Comparison of ENCODE assay signal across 1 cellular context in the genomic region with DNA sequence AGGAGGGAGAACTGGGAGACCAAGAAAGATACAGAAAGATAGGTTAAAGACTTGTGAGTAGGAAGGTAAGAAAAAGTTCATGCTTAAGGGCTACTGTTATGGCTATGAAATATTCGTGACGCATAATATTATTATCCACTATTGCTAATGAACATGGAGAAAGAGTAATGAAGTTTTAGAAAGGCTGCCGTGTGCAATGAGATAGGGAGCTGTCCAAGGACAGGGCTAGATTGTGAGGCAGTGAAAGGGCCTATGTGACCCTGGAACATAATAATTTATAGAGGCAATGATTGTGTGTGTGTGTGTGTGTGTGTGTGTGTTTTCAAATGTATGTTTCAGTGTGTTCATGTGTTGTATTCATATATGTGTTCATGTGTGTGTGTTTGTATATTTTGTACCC.
TF ChIP-seq lines count a peak whose summit lies in the region.

No MANE protein-coding gene starts in this region.

TF ChIP-seq in K562, 482 proteins besides CTCF, POLR2A, EP300 and RAD21:
- no peak for TF ChIP-seq ARHGAP35 (IDR thresholded peaks at IDR 0.05; ENCODE audit: partially characterized antibody)
- TF ChIP-seq STAT6 (CRISPR knock-in tag; IDR thresholded peaks at IDR 0.05), result no peak
- TF ChIP-seq YY1 (IDR thresholded peaks at IDR 0.05; ENCODE audit: borderline replicate concordance in 1 of 3, control insufficient read depth in 1 of 3, extremely low read depth in 1 of 3, insufficient read depth in 3 of 3, insufficient read length in 1 of 3, insufficient replicate concordance in 2 of 3, low read depth in 1 of 3, low read length in 2 of 3), result no peak
- no peak for TF ChIP-seq ATF1 (CRISPR knock-in tag; IDR thresholded peaks at IDR 0.05)
- no peak for TF ChIP-seq ATF1 (tag; IDR thresholded peaks at IDR 0.05)
- TF ChIP-seq U2AF1 (optimal IDR thresholded peaks at IDR 0.05; ENCODE audit: low read depth, low read length), result no peak
- TF ChIP-seq HDAC1 (IDR thresholded peaks at IDR 0.05), result 0 out of 4 replicates have a peak, but pooled peaks of 1 of the 2 experiments have one; percentile 24
- TF ChIP-seq ZZZ3 (IDR thresholded peaks at IDR 0.05), result no peak
- TF ChIP-seq MBD2 (IDR thresholded peaks at IDR 0.05; ENCODE audit: borderline replicate concordance, low read depth), result no peak
- no peak for TF ChIP-seq IRF9 (tag; IDR thresholded peaks at IDR 0.05)
- TF ChIP-seq HBP1 (CRISPR knock-in tag; IDR thresholded peaks at IDR 0.05), result no peak
- TF ChIP-seq EHMT2 (IDR thresholded peaks at IDR 0.05), result peak; percentile 30; the same call in 1 of the 2 replicates
- no peak for TF ChIP-seq ZNF133 (CRISPR knock-in tag; IDR thresholded peaks at IDR 0.05)
